ENCODE assay signal across 32 cellular contexts in the genomic region with DNA sequence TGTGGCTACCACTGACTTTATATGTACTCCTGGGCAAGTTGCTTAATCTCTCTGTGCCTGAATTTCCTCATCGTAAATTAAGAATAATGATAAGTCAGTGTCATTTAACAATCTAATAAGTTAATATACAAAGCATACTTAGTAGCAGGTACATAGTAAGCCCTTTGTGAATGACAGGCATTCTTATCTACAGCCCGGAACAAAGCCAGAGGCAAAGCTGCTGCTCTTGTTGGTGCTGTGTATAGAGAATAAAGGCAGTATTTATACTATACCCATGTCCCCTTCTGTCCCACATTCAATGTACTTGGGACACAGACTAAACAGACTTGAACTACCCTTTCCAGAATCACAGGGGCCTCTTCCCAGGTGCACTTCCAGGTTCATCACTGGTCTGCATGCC.
"Had no signal": no experiment of that assay in that cellular context is flagged by ENCODE, and none has a peak within 500 bp of the region (broad histone marks: within the 10 kb centered on the region; RNA-seq: fewer than 3 reads in every experiment).

No MANE protein-coding gene starts in this region.

- ATAC-seq: activated naive CD4-positive, alpha-beta T cell treated with anti-CD3 and anti-CD28 coated beads, Interleukin-2, amount 50 U/mL, for 72 hours; activated naive CD8-positive, alpha-beta T cell treated with anti-CD3 and anti-CD28 coated beads, Interleukin-2, amount 50 U/mL, for 24 hours; activated T-cell treated with anti-CD3 and anti-CD28 coated beads, Interleukin-2, amount 50 U/mL, for 4 hours; activated T-cell treated with anti-CD3 and anti-CD28 coated beads, Interleukin-2, amount 50 U/mL, for 72 hours; activated T-helper 17 cell treated with anti-CD3 and anti-CD28 coated beads, Interleukin-2, amount 50 U/mL, for 72 hours; body of pancreas had no signal

- DNase-seq: activated effector memory CD4-positive, alpha-beta T cell treated with anti-CD3 and anti-CD28 coated beads, Interleukin-2, amount 50 U/mL, for 16 hours; activated effector memory CD4-positive, alpha-beta T cell treated with Interleukin-2 at 50 U/mL for 16 hours; activated gamma-delta T cell; activated gamma-delta T cell treated with Interleukin-2 at 50 U/mL for 16 hours; activated naive CD4-positive, alpha-beta T cell; activated naive CD4-positive, alpha-beta T cell treated with anti-CD3 and anti-CD28 coated beads for 36 hours; activated naive CD4-positive, alpha-beta T cell treated with anti-CD3 and anti-CD28 coated beads, Interleukin-2, amount 10 ng/mL, durations not matched to agents 7 days and 5 days; activated naive CD4-positive, alpha-beta T cell treated with anti-CD3 and anti-CD28 coated beads, Interleukin-2, amount 50 U/mL, for 16 hours; activated naive CD4-positive, alpha-beta T cell treated with Interleukin-2 at 50 U/mL for 16 hours; activated naive CD8-positive, alpha-beta T cell treated with anti-CD3 and anti-CD28 coated beads for 36 hours; activated naive CD8-positive, alpha-beta T cell treated with anti-CD3 and anti-CD28 coated beads, Interleukin-2, amount 10 ng/mL, durations not matched to agents 7 days and 5 days; activated naive CD8-positive, alpha-beta T cell treated with anti-CD3 and anti-CD28 coated beads, Interleukin-2, amount 50 U/mL, for 24 hours; activated T-cell treated with anti-CD3 and anti-CD28 coated beads for 4 hours; activated T-cell treated with anti-CD3 and anti-CD28 coated beads, Interleukin-2, amount 50 U/mL, for 1 hour; activated T-cell treated with anti-CD3 and anti-CD28 coated beads, Interleukin-2, amount 50 U/mL, for 24 hours; activated T-cell treated with anti-CD3 and anti-CD28 coated beads, Interleukin-2, amount 50 U/mL, for 4 hours; activated T-cell treated with anti-CD3 and anti-CD28 coated beads, Interleukin-2, amount 50 U/mL, for 48 hours; activated T-cell treated with anti-CD3 and anti-CD28 coated beads, Interleukin-2, amount 50 U/mL, for 72 hours; adrenal gland; amniotic stem cell; amygdala; anterior cingulate cortex; aorta; brain microvascular endothelial cell; caudate nucleus; central memory CD4-positive, alpha-beta T cell had no signal

- H3K27me3 ChIP-seq: adrenal gland, ascending aorta, body of pancreas, brain microvascular endothelial cell, breast epithelium, cardiac muscle cell had no signal

- H3K4me3 ChIP-seq: adrenal gland, ascending aorta, body of pancreas, breast epithelium, cardiac muscle cell had no signal

- H3K27ac ChIP-seq: adrenal gland, ascending aorta, body of pancreas, brain microvascular endothelial cell, breast epithelium, cardiac muscle cell had no signal

- H3K4me1 ChIP-seq: adrenal gland, ascending aorta, body of pancreas, breast epithelium had no signal

- H3K9me3 ChIP-seq: adrenal gland, ascending aorta, body of pancreas, breast epithelium had no signal

- H3K36me3 ChIP-seq: adrenal gland, ascending aorta, brain microvascular endothelial cell, breast epithelium, cardiac muscle cell had no signal
